In genomic region chr11:35097814-35098213, GRCh38 we compare ENCODE assay signal across 19 cellular contexts.
"Had no signal": no experiment of that assay in that cellular context is flagged by ENCODE, and none has a peak within 500 bp of the region (broad histone marks: within the 10 kb centered on the region; RNA-seq: fewer than 3 reads in every experiment).

No MANE protein-coding gene starts in this region.

- ATAC-seq: lower lobe of right lung, natural killer cell, psoas muscle, sciatic nerve had no signal

- H3K4me3 ChIP-seq: adrenal gland, lower lobe of right lung, psoas muscle, testis had no signal

- H3K36me3 Mint-ChIP-seq: brain, natural killer cell had no signal

- H3K27me3 ChIP-seq: adrenal gland, testis had no signal

- H3K4me1 ChIP-seq: adrenal gland, testis had no signal

- H3K36me3 ChIP-seq: adrenal gland, lower lobe of right lung had no signal

- H3K27me3 Mint-ChIP-seq: central memory CD8-positive, alpha-beta T cell; dendritic cell treated with granulocyte-macrophage colony-stimulating factor and Interleukin-4, amounts not matched to agents 40 ng/mL and 50 ng/mL, for 4 days had no signal

- H3K27ac Mint-ChIP-seq: activated CD4-positive, alpha-beta memory T cell treated with anti-CD3 and anti-CD28 coated beads, Interleukin-2, amount 10 ng/mL, durations not matched to agents 7 days and 5 days; activated T-helper 1 cell treated with anti-CD3 and anti-CD28 coated beads, Interleukin-12 subunit alpha, Interleukin-12 subunit beta, Interleukin-2, Interleukin-4 antibody, amounts not matched to agents 30 ng/mL and 10 ng/mL and 1 ng/mL, durations not matched to agents 14 hours and 24 hours and 36 hours; dendritic cell treated with granulocyte-macrophage colony-stimulating factor and Interleukin-4, amounts not matched to agents 40 ng/mL and 50 ng/mL, for 4 days; endodermal cell; natural killer cell had no signal

- DNase-seq: activated CD4-positive, alpha-beta memory T cell treated with anti-CD3 and anti-CD28 coated beads, Interleukin-2, amount 10 ng/mL, durations not matched to agents 7 days and 5 days; activated CD8-positive, alpha-beta memory T cell treated with anti-CD3 and anti-CD28 coated beads, Interleukin-2, amount 50 U/mL, for 48 hours; activated naive CD4-positive, alpha-beta T cell; adrenal gland; endodermal cell; glutamatergic neuron; immature natural killer cell; lower lobe of right lung; natural killer cell; nucleus accumbens; psoas muscle; stimulated activated CD4-positive, alpha-beta T cell treated with anti-CD3 and anti-CD28 coated beads, Interleukin-12 subunit alpha, Interleukin-12 subunit beta, amount 100 ng/mL, for 4 hours; stimulated activated naive CD4-positive, alpha-beta T cell; testis had no signal

- H3K4me3 Mint-ChIP-seq: activated CD4-positive, alpha-beta memory T cell treated with anti-CD3 and anti-CD28 coated beads, Interleukin-2, amount 10 ng/mL, durations not matched to agents 7 days and 5 days; activated T-helper 1 cell treated with anti-CD3 and anti-CD28 coated beads, Interleukin-12 subunit alpha, Interleukin-12 subunit beta, Interleukin-2, Interleukin-4 antibody, amounts not matched to agents 30 ng/mL and 10 ng/mL and 1 ng/mL, durations not matched to agents 14 hours and 24 hours and 36 hours; brain; central memory CD8-positive, alpha-beta T cell; dendritic cell treated with granulocyte-macrophage colony-stimulating factor and Interleukin-4, amounts not matched to agents 40 ng/mL and 50 ng/mL, for 4 days; endodermal cell; immature natural killer cell; natural killer cell had no signal

- H3K9me3 ChIP-seq: adrenal gland, lower lobe of right lung, psoas muscle, testis had no signal

- H3K9me3 Mint-ChIP-seq: central memory CD8-positive, alpha-beta T cell; dendritic cell treated with granulocyte-macrophage colony-stimulating factor and Interleukin-4, amounts not matched to agents 40 ng/mL and 50 ng/mL, for 4 days; endodermal cell; immature natural killer cell; natural killer cell had no signal

- H3K27ac ChIP-seq: adrenal gland, lower lobe of right lung, testis had no signal
